21 cellular contexts compared by ENCODE assay signal in the genomic region with DNA sequence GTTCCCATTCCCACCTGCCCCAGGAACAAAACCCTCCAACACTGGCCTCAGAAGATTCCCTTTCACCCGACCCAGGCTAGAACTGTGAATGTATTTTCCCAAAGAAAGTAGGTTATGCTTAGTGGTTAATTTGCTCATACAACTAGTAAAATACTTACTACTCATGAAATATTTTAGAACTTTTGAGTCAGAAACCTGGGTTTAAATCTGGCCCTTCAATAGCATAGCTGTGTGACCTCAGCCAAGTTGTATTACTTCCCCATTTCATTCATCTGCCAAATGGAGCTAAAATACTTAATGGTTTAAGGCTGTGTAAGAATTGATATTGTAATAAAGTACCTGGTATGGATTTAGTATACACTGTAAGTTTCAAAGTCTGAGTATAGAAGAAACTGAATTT.
DNase-seq lines count a peak whose midpoint lies in the region; ATAC-seq and TF ChIP-seq lines count a peak whose summit lies in the region.
"Had no signal": no experiment of that assay in that cellular context is flagged by ENCODE, and none has a peak within 500 bp of the region (broad histone marks: within the 10 kb centered on the region; RNA-seq: fewer than 3 reads in every experiment).

No MANE protein-coding gene starts in this region.

- H3K9me3 ChIP-seq in upper lobe of left lung: no peaks in the 10 kb centered on the region
- H3K9me3 ChIP-seq: BLaER1, gastroesophageal sphincter had no signal

- peaks cover 91% of the 10 kb centered on the region for H3K36me3 Mint-ChIP-seq in dendritic cell treated with granulocyte-macrophage colony-stimulating factor and Interleukin-4, amounts not matched to agents 40 ng/mL and 50 ng/mL, for 4 days (ENCODE audit: low read depth)
- H3K36me3 Mint-ChIP-seq: immature natural killer cell had no signal

- no peaks in the 10 kb centered on the region for H3K9me3 Mint-ChIP-seq in dendritic cell treated with granulocyte-macrophage colony-stimulating factor and Interleukin-4, amounts not matched to agents 40 ng/mL and 50 ng/mL, for 4 days
- H3K9me3 Mint-ChIP-seq: immature natural killer cell had no signal

- DNase-seq in GM13976 (ENCODE audit: low spot score) (peak; percentile 34), NCI-H524 (lab: John Stamatoyannopoulos, UW) (no peak), upper lobe of left lung (no peak), NCI-H1436 treated with DMSO at 0.1 percent for 48 hours (lab: John Stamatoyannopoulos, UW) (no peak)
- DNase-seq: ACHN; activated CD4-positive, CD25-positive, alpha-beta regulatory T cell treated with anti-CD3 and anti-CD28 coated beads, Interleukin-2, amount 50 U/mL, for 72 hours; activated CD8-positive, alpha-beta T cell treated with anti-CD3 and anti-CD28 coated beads, Interleukin-2, amount 10 ng/mL, durations not matched to agents 7 days and 5 days; activated naive CD4-positive, alpha-beta T cell treated with Interleukin-2 at 50 U/mL for 16 hours; DND-41; H7; immature natural killer cell; mesendoderm; NCI-H187; NCI-H526 treated with DMSO at 0.1 percent for 48 hours; RPMI8226 had no signal

- H3K27me3 Mint-ChIP-seq in dendritic cell treated with granulocyte-macrophage colony-stimulating factor and Interleukin-4, amounts not matched to agents 40 ng/mL and 50 ng/mL, for 4 days: no peaks in the 10 kb centered on the region

- TF ChIP-seq EP300 in upper lobe of left lung (IDR thresholded peaks at IDR 0.05): no peak

- TF ChIP-seq CTCF in GM13976 (IDR thresholded peaks at IDR 0.05; ENCODE audit: borderline replicate concordance, control extremely low read depth, extremely low read depth, insufficient read depth, missing control alignments) (no peak), upper lobe of left lung (IDR thresholded peaks at IDR 0.05) (no peak)

- no peak overlapping the region for H3K4me3 ChIP-seq in upper lobe of left lung
- H3K4me3 ChIP-seq: BLaER1, coronary artery, gastroesophageal sphincter had no signal

- WGBS in upper lobe of left lung, 2 donors: 86 to 100% methylated on average over 1 of the region's 1 CpG

- peaks cover 0 to 3% (median 0%) of the 10 kb centered on the region in 4 donors for H3K4me1 ChIP-seq in upper lobe of left lung
- H3K4me1 ChIP-seq: BLaER1 had no signal

- peaks cover 18% of the 10 kb centered on the region for H3K4me1 Mint-ChIP-seq in dendritic cell treated with granulocyte-macrophage colony-stimulating factor and Interleukin-4, amounts not matched to agents 40 ng/mL and 50 ng/mL, for 4 days (ENCODE audit: low read depth)
- H3K4me1 Mint-ChIP-seq: immature natural killer cell had no signal

- no peak overlapping the region for H3K4me3 Mint-ChIP-seq in dendritic cell treated with granulocyte-macrophage colony-stimulating factor and Interleukin-4, amounts not matched to agents 40 ng/mL and 50 ng/mL, for 4 days
- H3K4me3 Mint-ChIP-seq: activated CD8-positive, alpha-beta T cell treated with anti-CD3 and anti-CD28 coated beads, Interleukin-2, amount 10 ng/mL, durations not matched to agents 7 days and 5 days; immature natural killer cell had no signal

- no peaks in the 10 kb centered on the region for H3K27me3 ChIP-seq in upper lobe of left lung
- H3K27me3 ChIP-seq: BLaER1, gastroesophageal sphincter had no signal

- peak overlapping the region; percentile 35 for H3K27ac Mint-ChIP-seq in dendritic cell treated with granulocyte-macrophage colony-stimulating factor and Interleukin-4, amounts not matched to agents 40 ng/mL and 50 ng/mL, for 4 days
- H3K27ac Mint-ChIP-seq: activated CD8-positive, alpha-beta T cell treated with anti-CD3 and anti-CD28 coated beads, Interleukin-2, amount 10 ng/mL, durations not matched to agents 7 days and 5 days; immature natural killer cell had no signal

- TF ChIP-seq POLR2A in upper lobe of left lung (IDR thresholded peaks at IDR 0.05): no peak

- intact Hi-C loops in dendritic cell treated with granulocyte-macrophage colony-stimulating factor and Interleukin-4, amounts not matched to agents 40 ng/mL and 50 ng/mL, for 4 days (cut with micrococcal nuclease): no loop called here

- peak; percentile 70 for ATAC-seq in GM21360 (IDR thresholded peaks at IDR 0.05; ENCODE audit: unreplicated experiment)
- ATAC-seq in HG03175 (IDR thresholded peaks at IDR 0.05; ENCODE audit: unreplicated experiment): peak; percentile 51
- no peak for ATAC-seq in upper lobe of left lung (ENCODE audit: low FRiP score in 2 of 2)
- ATAC-seq: activated CD8-positive, alpha-beta T cell treated with anti-CD3 and anti-CD28 coated beads, Interleukin-2, amount 10 ng/mL, durations not matched to agents 7 days and 5 days; gastroesophageal sphincter had no signal

- no peak overlapping the region for H3K27ac ChIP-seq in upper lobe of left lung
- H3K27ac ChIP-seq: BLaER1, coronary artery, gastroesophageal sphincter had no signal

- in situ Hi-C loops in GM13976 (cut with MboI; ENCODE audit: low sequenced_read_pairs, unreplicated experiment): no loop called here

- H3K36me3 ChIP-seq in upper lobe of left lung: peaks cover 14 to 85% (median 28%) of the 10 kb centered on the region in 4 donors
- H3K36me3 ChIP-seq: BLaER1 had no signal

Comparison
In these comparisons a context has a peak if more than half of its experiments do, and no peak if none do; other contexts are left out.
1. ATAC-seq: peak in GM21360 (single experiment) and HG03175 (single experiment); none in upper lobe of left lung (0 of 2).